19 cellular contexts compared by ENCODE assay signal in genomic region chr9:137817236-137818200, GRCh38.
DNase-seq lines count a peak whose midpoint lies in the region; ATAC-seq, FAIRE-seq and TF ChIP-seq lines count a peak whose summit lies in the region.
"Had no signal": no experiment of that assay in that cellular context is flagged by ENCODE, and none has a peak within 500 bp of the region (broad histone marks: within the 10 kb centered on the region; RNA-seq: fewer than 3 reads in every experiment).

No MANE protein-coding gene starts in this region.

- no peak overlapping the region for H2AFZ ChIP-seq in K562 (ENCODE audit: low read depth, low read length)
- H2AFZ ChIP-seq: PC-9 had no signal

- no peaks in the 10 kb centered on the region for H3K9me3 ChIP-seq in right cardiac atrium (ENCODE audit: control insufficient read depth, low read length)
- H3K9me3 ChIP-seq in K562 (replicated peaks; ENCODE audit: control insufficient read depth, insufficient read depth, low read depth, low read length): peaks cover 7% of the 10 kb centered on the region; the same call in 1 of the 2 replicates

- TF ChIP-seq RAD21 in K562 (CRISPR knock-in tag; conservative IDR thresholded peaks at IDR 0.05 in 1 of 2, IDR thresholded peaks at IDR 0.05 in 1 of 2): no peak

- FAIRE-seq in K562 (lab: Jason Lieb, UNC): no peak
- FAIRE-seq: A549, H1 had no signal

- H3K27ac ChIP-seq in right cardiac atrium (ENCODE audit: low read length): no peak overlapping the region
- no peak overlapping the region for H3K27ac ChIP-seq in K562 (ENCODE audit: extremely low read depth, low read depth, low read length)
- H3K27ac ChIP-seq: A549, BLaER1, PC-9, RWPE1 had no signal

- no peak overlapping the region for H3K9ac ChIP-seq in K562 (ENCODE audit: insufficient read depth in 1 of 2, low read depth in 2 of 2, low read length in 2 of 2)
- H3K9ac ChIP-seq: BLaER1 had no signal

- no peaks in the 10 kb centered on the region for H3K4me1 ChIP-seq in right cardiac atrium (ENCODE audit: control insufficient read depth, insufficient read depth, low read length)
- no peaks in the 10 kb centered on the region for H3K4me1 ChIP-seq in K562 (replicated peaks in 1 of 2; ENCODE audit: control insufficient read depth in 2 of 2, insufficient read depth in 2 of 2, low read length in 2 of 2)
- H3K4me1 ChIP-seq: A549, BLaER1 had no signal

- no peak for TF ChIP-seq EP300 in K562 (IDR thresholded peaks at IDR 0.05; ENCODE audit: low read length)

- H3K27me3 ChIP-seq in right cardiac atrium (ENCODE audit: control insufficient read depth, insufficient read depth) (no peaks in the 10 kb centered on the region), K562 (ENCODE audit: control insufficient read depth in 2 of 2, insufficient read depth in 2 of 2, low read length in 2 of 2) (no peaks in the 10 kb centered on the region)
- H3K27me3 ChIP-seq: BLaER1 had no signal

- POLR2A ChIA-PET in K562 (lab: Yijun Ruan, JAX): interaction anchor here (0.5 to 0.6 kb wide), 2 partner anchors 9 to 20 kb away, joined by 3 to 4 read pairs; no protein-coding TSS in a partner anchor

- H3K4me3 ChIP-seq in right cardiac atrium (ENCODE audit: low read length): no peak overlapping the region
- no peak overlapping the region for H3K4me3 ChIP-seq in K562
- H3K4me3 ChIP-seq: A549, BLaER1, PC-9 had no signal

- 98% methylated on average over 35 of the region's 35 CpGs for WGBS in right cardiac atrium
- WGBS in K562 (ENCODE audit: insufficient coverage, low coverage, missing lambda C conversion rate): 96% methylated on average over 29 of the region's 35 CpGs

- ATAC-seq in Right ventricle myocardium inferior: no peak
- ATAC-seq in right cardiac atrium: no peak
- no peak for ATAC-seq in K562

- H3K9me1 ChIP-seq in K562 (ENCODE audit: control insufficient read depth, insufficient read depth, low read length): no peaks in the 10 kb centered on the region

- peak; percentile 66 for DNase-seq in Right ventricle myocardium inferior (ENCODE audit: missing footprints)
- no peak for DNase-seq in right cardiac atrium
- no peak for DNase-seq in K562 (ENCODE audit: extremely low read depth in 1 of 4, low spot score in 3 of 4)
- DNase-seq in posterior vena cava (ENCODE audit: low spot score): peak; percentile 67
- DNase-seq in NCI-H2107 treated with DMSO at 0.1 percent for 48 hours (lab: John Stamatoyannopoulos, UW; ENCODE audit: unreplicated experiment): no peak
- no peak for DNase-seq in NCI-H187 treated with DMSO at 0.1 percent for 48 hours (lab: John Stamatoyannopoulos, UW)
- no peak for DNase-seq in AG08396 (ENCODE audit: low spot score)
- DNase-seq: CD4-positive, alpha-beta memory T cell; DMS153; GF-D8; NCI-H1417 treated with DMSO at 0.1 percent for 48 hours; NCI-H1930; NCI-H345; NCI-H524 treated with DMSO at 0.1 percent for 48 hours; PC-9 had no signal

- no TSS peak for BruUV-seq in K562 (replicated peaks; lab: Mats Ljungman, UMichigan)

- in situ Hi-C loops in K562 (cut with MboI): no loop called here

- no peaks in the 10 kb centered on the region for H4K20me1 ChIP-seq in K562 (replicated peaks; ENCODE audit: control insufficient read depth, insufficient read depth, low read length)

- H3K4me2 ChIP-seq in K562 (ENCODE audit: insufficient read depth, low read length): no peak overlapping the region
- H3K4me2 ChIP-seq: A549, BLaER1, PC-9 had no signal

- peaks cover 76% of the 10 kb centered on the region for H3K36me3 ChIP-seq in K562 (ENCODE audit: control insufficient read depth, insufficient read depth, low read length)

- H3K79me2 ChIP-seq in K562 (ENCODE audit: control insufficient read depth, insufficient read depth, low read length): no peaks in the 10 kb centered on the region

- no peak for TF ChIP-seq CTCF in K562 (IDR thresholded peaks at IDR 0.05 in 2 of 3, conservative IDR thresholded peaks at IDR 0.05 in 1 of 3; ENCODE audit: insufficient read depth in 2 of 3, low read depth in 1 of 3, low read length in 3 of 3)

- CTCF ChIA-PET in K562 (lab: Yijun Ruan, JAX; ENCODE audit: low intra/inter-chr PET ratio): interaction anchor here (0.6 kb wide), 1 partner anchor 306 kb away, joined by 3 read pairs; no protein-coding TSS in a partner anchor

- TF ChIP-seq POLR2A in K562 (conservative IDR thresholded peaks at IDR 0.05): no peak

- intact Hi-C loops in Right ventricle myocardium inferior (cut with DNase I): no loop called here
- intact Hi-C loops in right cardiac atrium (cut with DNase I): no loop called here
- intact Hi-C loops in K562 (cut with micrococcal nuclease): no loop called here
- intact Hi-C loops in posterior vena cava (cut with DNase I): no loop called here

TF ChIP-seq in K562, 482 proteins besides CTCF, POLR2A, EP300 and RAD21:
- TF ChIP-seq RBM22 (IDR thresholded peaks at IDR 0.05; ENCODE audit: low read depth, low read length, poor library complexity, severe bottlenecking) (peak; percentile 30), ZNF431 (CRISPR knock-in tag; IDR thresholded peaks at IDR 0.05) (no peak)

Comparison
In these comparisons a context has a peak if more than half of its experiments do, and no peak if none do; other contexts are left out.
1. DNase-seq: peak in Right ventricle myocardium inferior (single experiment) and posterior vena cava (single experiment); none in right cardiac atrium (0 of 3), K562 (0 of 4), NCI-H2107 treated with DMSO at 0.1 percent for 48 hours (single experiment), NCI-H187 treated with DMSO at 0.1 percent for 48 hours (single experiment) and AG08396 (single experiment).